In genomic region chr5:136053336-136054121, GRCh38 we compare ENCODE assay signal across 9 cellular contexts. TPM values are rescaled to one million over a fixed set of nuclear protein-coding genes. Genes with fewer than 3 reads are reported as not detected.
DNase-seq lines count a peak whose midpoint lies in the region; ATAC-seq and TF ChIP-seq lines count a peak whose summit lies in the region.
"Had no signal": no experiment of that assay in that cellular context is flagged by ENCODE, and none has a peak within 500 bp of the region (broad histone marks: within the 10 kb centered on the region; RNA-seq: fewer than 3 reads in every experiment).

No MANE protein-coding gene starts in this region.

- TF ChIP-seq CTCF in fibroblast of mammary gland (conservative IDR thresholded peaks at IDR 0.05; ENCODE audit: control insufficient read depth, insufficient read depth, low read depth, low read length) (no peak), osteocyte (IDR thresholded peaks at IDR 0.05) (no peak)

- H3K4me1 Mint-ChIP-seq in osteocyte (ENCODE audit: unreplicated experiment), result peaks cover 50% of the 10 kb centered on the region
- H3K4me1 Mint-ChIP-seq in naive thymus-derived CD8-positive, alpha-beta T cell, result peaks cover 0 to 2% (median 0%) of the 10 kb centered on the region in 4 donors

- DNase-seq in Caki2 (ENCODE audit: low read depth) (peak; percentile 97), RKO (ENCODE audit: low spot score) (peak; percentile 87), fibroblast of mammary gland (ENCODE audit: low read depth) (peak; percentile 98), osteocyte (ENCODE audit: extremely low spot score, unreplicated experiment) (no peak)
- DNase-seq in naive thymus-derived CD8-positive, alpha-beta T cell, result no peak
- DNase-seq in stimulated activated naive CD4-positive, alpha-beta T cell treated with Interleukin-2 at 50 U/mL for 16 hours (lab: John Stamatoyannopoulos, UW), result no peak

- peak overlapping the region; percentile 74 for H3K27ac Mint-ChIP-seq in osteocyte (ENCODE audit: unreplicated experiment)
- H3K27ac Mint-ChIP-seq in naive thymus-derived CD8-positive, alpha-beta T cell, result no peak overlapping the region

- H3K9me3 Mint-ChIP-seq in osteocyte (ENCODE audit: unreplicated experiment), result no peaks in the 10 kb centered on the region
- H3K9me3 Mint-ChIP-seq in naive thymus-derived CD8-positive, alpha-beta T cell, result no peaks in the 10 kb centered on the region

- H3K36me3 Mint-ChIP-seq in osteocyte (ENCODE audit: unreplicated experiment), result peaks cover 17% of the 10 kb centered on the region
- H3K36me3 Mint-ChIP-seq in naive thymus-derived CD8-positive, alpha-beta T cell, result no peaks in the 10 kb centered on the region

- no peak overlapping the region for H3K4me3 ChIP-seq in fibroblast of mammary gland (ENCODE audit: control insufficient read depth, low read depth, low read length)
- H3K4me3 ChIP-seq: SK-N-MC had no signal

- POLR2A ChIA-PET in naive thymus-derived CD8-positive, alpha-beta T cell (lab: Charles Lee), result no interaction called here

- ATAC-seq in naive thymus-derived CD8-positive, alpha-beta T cell, result no peak
- no peak for ATAC-seq in HG03565 (IDR thresholded peaks at IDR 0.05; ENCODE audit: unreplicated experiment)
- no peak for ATAC-seq in HG03442 (IDR thresholded peaks at IDR 0.05; ENCODE audit: unreplicated experiment)

- no peak overlapping the region for H3K4me3 Mint-ChIP-seq in osteocyte (ENCODE audit: unreplicated experiment)
- H3K4me3 Mint-ChIP-seq in naive thymus-derived CD8-positive, alpha-beta T cell, result no peak overlapping the region

- H3K27me3 Mint-ChIP-seq in osteocyte (ENCODE audit: unreplicated experiment), result no peaks in the 10 kb centered on the region
- H3K27me3 Mint-ChIP-seq in naive thymus-derived CD8-positive, alpha-beta T cell, result peaks cover 0 to 7% (median 0%) of the 10 kb centered on the region in 5 donors

- in situ Hi-C loops in Caki2 (cut with HindIII; ENCODE audit: low pct_unique_long_range_greater_than_20kb, low sequenced_read_pairs), result no loop called here

RNA-seq across cellular contexts. Expression of gene TGFBI, which starts 24.7 kb away (rescaled TPM):
- 298 and 340 TPM in 2 replicates for total RNA-seq in Caki2 (2014; rRNA removed; shearing (Covaris generic); ENCODE audit: low replicate concordance)
- 267 and 343 TPM in 2 replicates for total RNA-seq in osteocyte
- total RNA-seq in naive thymus-derived CD8-positive, alpha-beta T cell, result 10 to 100 TPM in 1 of 2 experiments, 1 to 10 TPM in 1; 8.9 to 11.7 TPM
- 1 to 10 TPM in 1 of 3 donors, under 1 TPM in 1, not detected in 1; 0.34 to 3.2 TPM for polyA plus RNA-seq in naive thymus-derived CD8-positive, alpha-beta T cell

Comparison
In these comparisons a context has a peak if more than half of its experiments do, and no peak if none do; other contexts are left out.
1. DNase-seq: peak in Caki2 (single experiment), RKO (single experiment) and fibroblast of mammary gland (single experiment); none in osteocyte (single experiment), naive thymus-derived CD8-positive, alpha-beta T cell (0 of 10) and stimulated activated naive CD4-positive, alpha-beta T cell treated with Interleukin-2 at 50 U/mL for 16 hours (single experiment).
2. RNA of gene TGFBI, which starts 24.7 kb away (total RNA-seq): 298 to 340 TPM in Caki2 and 267 to 343 TPM in osteocyte; 8.9 to 11.7 TPM in naive thymus-derived CD8-positive, alpha-beta T cell; every median in the first group is over 10 times any median in the second.